6 cellular contexts compared by ENCODE assay signal in the genomic region with DNA sequence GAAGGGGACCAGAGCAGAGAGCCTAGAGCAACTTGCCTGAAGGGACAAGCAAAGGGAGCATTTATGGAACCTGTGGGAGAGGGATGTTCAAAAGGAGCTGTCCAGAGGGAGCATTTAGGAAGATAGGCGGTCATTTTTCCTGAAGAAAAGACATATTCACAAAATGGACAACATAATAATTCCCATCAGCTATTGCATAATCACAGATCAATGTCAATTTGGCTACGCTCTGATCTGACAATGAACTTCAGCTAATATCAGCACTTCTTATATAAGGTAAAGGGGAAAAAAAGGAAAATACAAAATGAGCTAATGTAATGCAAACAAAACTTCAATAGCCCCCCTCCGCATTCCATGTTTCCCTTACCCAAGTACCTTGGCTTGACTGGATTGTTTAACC.
"Had no signal": no experiment of that assay in that cellular context is flagged by ENCODE, and none has a peak within 500 bp of the region (broad histone marks: within the 10 kb centered on the region; RNA-seq: fewer than 3 reads in every experiment).

No MANE protein-coding gene starts in this region.

- H3K9ac ChIP-seq: KMS-11 had no signal

- H3K4me2 ChIP-seq: KMS-11 had no signal

- H3K4me3 ChIP-seq: K562 had no signal

- FAIRE-seq: HTR-8/SVneo, K562 had no signal

- ATAC-seq: K562 had no signal

- H3K27ac ChIP-seq: HL-60, KMS-11 had no signal

- DNase-seq: KBM-7, KG1 had no signal
